In genomic region chr5:111937091-111937490, GRCh38 we compare ENCODE assay signal across 1 cellular context.
TF ChIP-seq lines count a peak whose summit lies in the region.

No MANE protein-coding gene starts in this region.

TF ChIP-seq in IMR-90, 13 proteins besides CTCF, POLR2A, EP300 and RAD21:
- 0 out of 2 replicates have a peak, but pooled peaks have one; percentile 11 for TF ChIP-seq FOS (IDR thresholded peaks at IDR 0.05; ENCODE audit: low read depth, low read length)
- TF ChIP-seq BHLHE40 (IDR thresholded peaks at IDR 0.05; ENCODE audit: low read depth, low read length): no peak
- no peak for TF ChIP-seq RCOR1 (IDR thresholded peaks at IDR 0.05; ENCODE audit: insufficient replicate concordance, low read length)
- no peak for TF ChIP-seq SMC3 (IDR thresholded peaks at IDR 0.05; ENCODE audit: low read depth, low read length)
- no peak for TF ChIP-seq MAZ (IDR thresholded peaks at IDR 0.05; ENCODE audit: borderline replicate concordance, low read depth, low read length)
TF ChIP-seq in IMR-90: peak in this region for 1.
